In genomic region chr2:231673348-231673770, GRCh38 we compare ENCODE assay signal across 8 cellular contexts. TPM values are rescaled to one million over a fixed set of nuclear protein-coding genes. Genes with fewer than 3 reads are reported as not detected.
DNase-seq lines count a peak whose midpoint lies in the region; ATAC-seq and TF ChIP-seq lines count a peak whose summit lies in the region.

No MANE protein-coding gene starts in this region.

- ATAC-seq in activated CD8-positive, alpha-beta T cell treated with anti-CD3 and anti-CD28 coated beads for 36 hours, result no peak
- ATAC-seq in GM19467 (IDR thresholded peaks at IDR 0.05; ENCODE audit: unreplicated experiment), result no peak

- CTCF ChIA-PET in activated CD8-positive, alpha-beta T cell treated with anti-CD3 and anti-CD28 coated beads for 36 hours (lab: Charles Lee), result interaction anchor here (0.7 to 17.1 kb wide), 14 partner anchors 12 to 206 kb away, joined by 3 to 385 read pairs (median 6); no protein-coding TSS in a partner anchor

- POLR2A ChIA-PET in activated CD8-positive, alpha-beta T cell treated with anti-CD3 and anti-CD28 coated beads for 36 hours (lab: Charles Lee), result interaction anchor here (0.5 to 8.5 kb wide), 6 partner anchors 14 to 1772 kb away, joined by 3 to 116 read pairs (median 36); partner anchors contain the start of gene PTMA

- H3K36me3 Mint-ChIP-seq in activated CD8-positive, alpha-beta T cell treated with anti-CD3 and anti-CD28 coated beads for 36 hours (ENCODE audit: low read depth), result no peaks in the 10 kb centered on the region
- peaks cover 0 to 1% of the 10 kb centered on the region in 2 donors for H3K36me3 Mint-ChIP-seq in CD14-positive monocyte

- H3K27ac ChIP-seq in tibial artery, result peak overlapping the region; percentile 74 to 95

- peaks cover 0 to 49% (median 36%) of the 10 kb centered on the region in 4 donors for H3K4me1 ChIP-seq in tibial artery

- H3K27ac Mint-ChIP-seq in activated CD8-positive, alpha-beta T cell treated with anti-CD3 and anti-CD28 coated beads for 36 hours, result peak overlapping the region; percentile 61
- peak overlapping the region in 1 of 7 donors; percentile 59 for H3K27ac Mint-ChIP-seq in CD14-positive monocyte

- H3K9me3 Mint-ChIP-seq in activated CD8-positive, alpha-beta T cell treated with anti-CD3 and anti-CD28 coated beads for 36 hours, result no peaks in the 10 kb centered on the region
- H3K9me3 Mint-ChIP-seq in CD14-positive monocyte, result peaks cover 0 to 5% (median 0%) of the 10 kb centered on the region in 7 donors

- no peaks in the 10 kb centered on the region for H3K36me3 ChIP-seq in tibial artery

- no peak for TF ChIP-seq CTCF in activated CD8-positive, alpha-beta T cell treated with anti-CD3 and anti-CD28 coated beads for 36 hours (IDR thresholded peaks at IDR 0.05)
- no peak for TF ChIP-seq CTCF in tibial artery (IDR thresholded peaks at IDR 0.05)
- TF ChIP-seq CTCF in CD14-positive monocyte (IDR thresholded peaks at IDR 0.05), result no peak

- no peak overlapping the region for H3K4me3 Mint-ChIP-seq in activated CD8-positive, alpha-beta T cell treated with anti-CD3 and anti-CD28 coated beads for 36 hours
- no peak overlapping the region for H3K4me3 Mint-ChIP-seq in CD14-positive monocyte

- H3K27me3 ChIP-seq in tibial artery, result no peaks in the 10 kb centered on the region

- intact Hi-C loops in activated CD8-positive, alpha-beta T cell treated with anti-CD3 and anti-CD28 coated beads for 36 hours (cut with micrococcal nuclease), result no loop called here
- intact Hi-C loops in tibial artery (cut with DNase I; ENCODE audit: low total_unique reads) (no loop called here), CD14-positive monocyte (cut with micrococcal nuclease) (no loop called here)

- H3K9me3 ChIP-seq in tibial artery, result no peaks in the 10 kb centered on the region

- no peaks in the 10 kb centered on the region for H3K27me3 Mint-ChIP-seq in activated CD8-positive, alpha-beta T cell treated with anti-CD3 and anti-CD28 coated beads for 36 hours
- peaks cover under 1 to 5% (median 2%) of the 10 kb centered on the region in 3 donors for H3K27me3 Mint-ChIP-seq in CD14-positive monocyte (ENCODE audit: low read depth in 3 of 3)

- H3K4me3 ChIP-seq in tibial artery, result no peak overlapping the region

- H3K4me1 Mint-ChIP-seq in activated CD8-positive, alpha-beta T cell treated with anti-CD3 and anti-CD28 coated beads for 36 hours (ENCODE audit: low read depth), result peaks cover 12% of the 10 kb centered on the region
- peaks cover 40% of the 10 kb centered on the region for H3K4me1 Mint-ChIP-seq in CD14-positive monocyte

- DNase-seq in A172 (ENCODE audit: low spot score), result peak; percentile 94
- peak; percentile 44 for DNase-seq in HPDE6-E6E7 (ENCODE audit: extremely low spot score)
- no peak for DNase-seq in activated CD8-positive, alpha-beta T cell treated with anti-CD3 and anti-CD28 coated beads for 36 hours
- DNase-seq in iPS-NIHi11 (ENCODE audit: low spot score), result peak; percentile 74
- DNase-seq in tibial artery, result no peak
- DNase-seq in NK-92 (lab: John Stamatoyannopoulos, UW; ENCODE audit: unreplicated experiment), result no peak
- DNase-seq in CD14-positive monocyte (ENCODE audit: low spot score), result no peak

RNA-seq across cellular contexts. Expression of gene PTMA, which starts 35.0 kb away (rescaled TPM):
- total RNA-seq in A172 (2014; rRNA removed; shearing (Covaris generic)), result 1,279 and 1,335 TPM in 2 replicates
- 1,000 to 10,000 TPM; 2,463 to 2,468 TPM for total RNA-seq in activated CD8-positive, alpha-beta T cell treated with anti-CD3 and anti-CD28 coated beads for 36 hours
- polyA plus RNA-seq in CD14-positive monocyte, result 1,000 to 10,000 TPM; 1,072 to 1,127 TPM

Comparison
In these comparisons a context has a peak if more than half of its experiments do, and no peak if none do; other contexts are left out.
1. DNase-seq: peak in A172 (single experiment), HPDE6-E6E7 (single experiment) and iPS-NIHi11 (single experiment); none in activated CD8-positive, alpha-beta T cell treated with anti-CD3 and anti-CD28 coated beads for 36 hours (single experiment), tibial artery (0 of 2), NK-92 (single experiment) and CD14-positive monocyte (single experiment).